ENCODE assay signal across 27 cellular contexts in the genomic region with DNA sequence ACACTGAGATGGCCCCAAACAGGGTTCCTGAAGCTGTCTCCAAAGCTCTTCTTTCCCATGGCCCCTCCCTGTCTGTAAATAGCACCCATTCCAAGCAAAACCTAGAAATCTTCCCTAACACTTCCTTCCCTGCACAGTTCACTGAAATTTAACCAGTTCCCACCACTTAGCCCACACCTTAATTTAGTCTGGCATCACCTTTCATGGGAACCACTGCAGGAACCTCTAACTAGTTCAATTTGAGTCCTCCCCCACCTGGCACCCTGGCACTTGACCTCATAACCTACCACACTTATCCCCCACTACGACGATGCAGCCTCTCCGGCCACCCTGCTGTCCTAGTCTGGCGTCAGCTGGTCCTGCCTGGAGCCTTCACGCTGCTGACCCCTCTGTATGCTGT.
"Had no signal": no experiment of that assay in that cellular context is flagged by ENCODE, and none has a peak within 500 bp of the region (broad histone marks: within the 10 kb centered on the region; RNA-seq: fewer than 3 reads in every experiment).

No MANE protein-coding gene starts in this region.

- H3K27ac ChIP-seq: left lung, ovary, sigmoid colon, spleen, suprapubic skin, thoracic aorta, tibial artery, uterus had no signal

- H3K9me3 Mint-ChIP-seq: immature natural killer cell, mesothelial cell of epicardium, natural killer cell, neural crest cell had no signal

- H3K4me1 Mint-ChIP-seq: naive B cell; stimulated activated effector memory CD8-positive, alpha-beta T cell treated with anti-CD3 and anti-CD28 coated beads, Interleukin-12 subunit alpha, Interleukin-12 subunit beta, amount 100 ng/mL, for 72 hours had no signal

- H3K4me3 ChIP-seq: heart left ventricle, left lung, lung, ovary, sigmoid colon, spleen, suprapubic skin, thoracic aorta, tibial artery, uterus had no signal

- DNase-seq: heart left ventricle; hypothalamus; immature natural killer cell; kidney; left colon; left lung; mesendoderm; naive B cell; natural killer cell; ovary; retina; sigmoid colon; small intestine; spleen; stimulated activated CD4-positive, alpha-beta T cell treated with anti-CD3 and anti-CD28 coated beads, Interleukin-4, amount 100 ng/mL, for 24 hours; stimulated activated naive CD4-positive, alpha-beta T cell; tibial artery; trophoblast cell; uterus had no signal

- H3K36me3 Mint-ChIP-seq: mesothelial cell of epicardium, natural killer cell had no signal

- H3K27me3 ChIP-seq: heart left ventricle, left lung, ovary, sigmoid colon, spleen, suprapubic skin, tibial artery, uterus had no signal

- H3K4me1 ChIP-seq: sigmoid colon, spleen, suprapubic skin, tibial artery, uterus had no signal

- ATAC-seq: heart left ventricle; left colon; left lung; natural killer cell; stimulated activated effector memory CD8-positive, alpha-beta T cell treated with anti-CD3 and anti-CD28 coated beads, Interleukin-12 subunit alpha, Interleukin-12 subunit beta, amount 100 ng/mL, for 72 hours had no signal

- H3K27me3 Mint-ChIP-seq: naive B cell; progenitor cell of endocrine pancreas; stimulated activated naive CD8-positive, alpha-beta T cell treated with anti-CD3 and anti-CD28 coated beads, Interleukin-15, Interleukin-2, amounts not matched to agents 100 ng/mL and 50 ng/mL, for 24 hours had no signal

- H3K9me3 ChIP-seq: heart left ventricle, left lung, ovary, sigmoid colon, spleen, suprapubic skin, thoracic aorta, tibial artery, uterus had no signal

- H3K36me3 ChIP-seq: heart left ventricle, left lung, ovary, sigmoid colon, spleen, suprapubic skin, thoracic aorta, tibial artery, uterus had no signal

- H3K4me3 Mint-ChIP-seq: immature natural killer cell; mesothelial cell of epicardium; naive B cell; natural killer cell; neural crest cell; stimulated activated effector memory CD8-positive, alpha-beta T cell treated with anti-CD3 and anti-CD28 coated beads, Interleukin-12 subunit alpha, Interleukin-12 subunit beta, amount 100 ng/mL, for 72 hours; stimulated activated naive CD8-positive, alpha-beta T cell treated with anti-CD3 and anti-CD28 coated beads, Interleukin-15, Interleukin-2, amounts not matched to agents 100 ng/mL and 50 ng/mL, for 24 hours had no signal

- H3K27ac Mint-ChIP-seq: immature natural killer cell; mesothelial cell of epicardium; natural killer cell; progenitor cell of endocrine pancreas; stimulated activated effector memory CD8-positive, alpha-beta T cell treated with anti-CD3 and anti-CD28 coated beads, Interleukin-12 subunit alpha, Interleukin-12 subunit beta, amount 100 ng/mL, for 72 hours; stimulated activated naive CD8-positive, alpha-beta T cell treated with anti-CD3 and anti-CD28 coated beads, Interleukin-15, Interleukin-2, amounts not matched to agents 100 ng/mL and 50 ng/mL, for 24 hours had no signal
